1 cellular context compared by ENCODE assay signal in the genomic region with DNA sequence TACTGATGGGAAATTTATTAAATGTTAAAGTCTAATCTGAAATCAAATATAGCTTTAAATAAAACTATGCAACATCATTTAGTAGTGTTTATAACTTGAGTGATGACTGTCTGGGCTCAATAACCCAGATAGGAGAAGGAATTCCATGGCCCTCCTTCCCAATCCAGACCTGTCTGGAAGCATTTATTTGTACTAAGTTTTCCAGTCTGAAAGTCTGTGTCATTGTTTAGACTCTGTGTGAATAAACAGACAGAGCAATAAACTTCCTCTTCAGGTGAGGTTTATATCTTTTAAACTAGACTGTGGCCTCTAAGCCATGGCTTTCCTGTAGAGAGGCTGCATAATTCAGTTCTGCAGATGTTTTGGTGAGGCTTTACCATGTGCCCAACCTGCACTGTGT.
TF ChIP-seq lines count a peak whose summit lies in the region.

No MANE protein-coding gene starts in this region.

TF ChIP-seq in GM23338, 12 proteins besides CTCF, POLR2A, EP300 and RAD21 (continued from another document):
- TF ChIP-seq, protein P1, sequence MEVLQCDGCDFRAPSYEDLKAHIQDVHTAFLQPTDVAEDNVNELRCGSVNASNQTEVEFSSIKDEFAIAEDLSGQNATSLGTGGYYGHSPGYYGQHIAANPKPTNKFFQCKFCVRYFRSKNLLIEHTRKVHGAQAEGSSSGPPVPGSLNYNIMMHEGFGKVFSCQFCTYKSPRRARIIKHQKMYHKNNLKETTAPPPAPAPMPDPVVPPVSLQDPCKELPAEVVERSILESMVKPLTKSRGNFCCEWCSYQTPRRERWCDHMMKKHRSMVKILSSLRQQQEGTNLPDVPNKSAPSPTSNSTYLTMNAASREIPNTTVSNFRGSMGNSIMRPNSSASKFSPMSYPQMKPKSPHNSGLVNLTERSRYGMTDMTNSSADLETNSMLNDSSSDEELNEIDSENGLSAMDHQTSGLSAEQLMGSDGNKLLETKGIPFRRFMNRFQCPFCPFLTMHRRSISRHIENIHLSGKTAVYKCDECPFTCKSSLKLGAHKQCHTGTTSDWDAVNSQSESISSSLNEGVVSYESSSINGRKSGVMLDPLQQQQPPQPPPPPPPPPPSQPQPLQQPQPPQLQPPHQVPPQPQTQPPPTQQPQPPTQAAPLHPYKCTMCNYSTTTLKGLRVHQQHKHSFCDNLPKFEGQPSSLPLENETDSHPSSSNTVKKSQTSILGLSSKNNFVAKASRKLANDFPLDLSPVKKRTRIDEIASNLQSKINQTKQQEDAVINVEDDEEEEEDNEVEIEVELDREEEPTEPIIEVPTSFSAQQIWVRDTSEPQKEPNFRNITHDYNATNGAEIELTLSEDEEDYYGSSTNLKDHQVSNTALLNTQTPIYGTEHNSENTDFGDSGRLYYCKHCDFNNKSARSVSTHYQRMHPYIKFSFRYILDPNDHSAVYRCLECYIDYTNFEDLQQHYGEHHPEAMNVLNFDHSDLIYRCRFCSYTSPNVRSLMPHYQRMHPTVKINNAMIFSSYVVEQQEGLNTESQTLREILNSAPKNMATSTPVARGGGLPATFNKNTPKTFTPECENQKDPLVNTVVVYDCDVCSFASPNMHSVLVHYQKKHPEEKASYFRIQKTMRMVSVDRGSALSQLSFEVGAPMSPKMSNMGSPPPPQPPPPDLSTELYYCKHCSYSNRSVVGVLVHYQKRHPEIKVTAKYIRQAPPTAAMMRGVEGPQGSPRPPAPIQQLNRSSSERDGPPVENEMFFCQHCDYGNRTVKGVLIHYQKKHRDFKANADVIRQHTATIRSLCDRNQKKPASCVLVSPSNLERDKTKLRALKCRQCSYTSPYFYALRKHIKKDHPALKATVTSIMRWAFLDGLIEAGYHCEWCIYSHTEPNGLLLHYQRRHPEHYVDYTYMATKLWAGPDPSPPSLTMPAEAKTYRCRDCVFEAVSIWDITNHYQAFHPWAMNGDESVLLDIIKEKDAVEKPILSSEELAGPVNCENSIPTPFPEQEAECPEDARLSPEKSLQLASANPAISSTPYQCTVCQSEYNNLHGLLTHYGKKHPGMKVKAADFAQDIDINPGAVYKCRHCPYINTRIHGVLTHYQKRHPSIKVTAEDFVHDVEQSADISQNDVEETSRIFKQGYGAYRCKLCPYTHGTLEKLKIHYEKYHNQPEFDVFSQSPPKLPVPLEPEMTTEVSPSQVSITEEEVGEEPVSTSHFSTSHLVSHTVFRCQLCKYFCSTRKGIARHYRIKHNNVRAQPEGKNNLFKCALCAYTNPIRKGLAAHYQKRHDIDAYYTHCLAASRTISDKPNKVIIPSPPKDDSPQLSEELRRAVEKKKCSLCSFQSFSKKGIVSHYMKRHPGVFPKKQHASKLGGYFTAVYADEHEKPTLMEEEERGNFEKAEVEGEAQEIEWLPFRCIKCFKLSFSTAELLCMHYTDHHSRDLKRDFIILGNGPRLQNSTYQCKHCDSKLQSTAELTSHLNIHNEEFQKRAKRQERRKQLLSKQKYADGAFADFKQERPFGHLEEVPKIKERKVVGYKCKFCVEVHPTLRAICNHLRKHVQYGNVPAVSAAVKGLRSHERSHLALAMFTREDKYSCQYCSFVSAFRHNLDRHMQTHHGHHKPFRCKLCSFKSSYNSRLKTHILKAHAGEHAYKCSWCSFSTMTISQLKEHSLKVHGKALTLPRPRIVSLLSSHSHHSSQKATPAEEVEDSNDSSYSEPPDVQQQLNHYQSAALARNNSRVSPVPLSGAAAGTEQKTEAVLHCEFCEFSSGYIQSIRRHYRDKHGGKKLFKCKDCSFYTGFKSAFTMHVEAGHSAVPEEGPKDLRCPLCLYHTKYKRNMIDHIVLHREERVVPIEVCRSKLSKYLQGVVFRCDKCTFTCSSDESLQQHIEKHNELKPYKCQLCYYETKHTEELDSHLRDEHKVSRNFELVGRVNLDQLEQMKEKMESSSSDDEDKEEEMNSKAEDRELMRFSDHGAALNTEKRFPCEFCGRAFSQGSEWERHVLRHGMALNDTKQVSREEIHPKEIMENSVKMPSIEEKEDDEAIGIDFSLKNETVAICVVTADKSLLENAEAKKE (CRISPR knock-in tag; IDR thresholded peaks at IDR 0.05) = no peak
- TF ChIP-seq STAT1 (IDR thresholded peaks at IDR 0.05; ENCODE audit: unreplicated experiment) (no peak), NANOG (IDR thresholded peaks at IDR 0.05; ENCODE audit: borderline replicate concordance) (no peak), CREB1 (CRISPR knock-in tag; IDR thresholded peaks at IDR 0.05; ENCODE audit: low read depth) (no peak), ZNF331 (CRISPR knock-in tag; IDR thresholded peaks at IDR 0.05; ENCODE audit: low read depth) (no peak), ZNF114 (CRISPR knock-in tag; IDR thresholded peaks at IDR 0.05) (no peak)
TF ChIP-seq in GM23338: peak in this region for 0.
